In genomic region chr14:22850944-22851790, GRCh38 we compare ENCODE assay signal across 8 cellular contexts. TPM values are rescaled to one million over a fixed set of nuclear protein-coding genes. Genes with fewer than 3 reads are reported as not detected.
A peak's percentile ranks its signal among the peaks of the same experiment; 100 is the strongest.
DNase-seq lines count a peak whose midpoint lies in the region; ATAC-seq, FAIRE-seq and TF ChIP-seq lines count a peak whose summit lies in the region.

No MANE protein-coding gene starts in this region.

- peak; percentile 63 for DNase-seq in H54 (ENCODE audit: insufficient read length, low spot score)
- peak; percentile 38 for DNase-seq in T1000 (lab: John Stamatoyannopoulos, UW)
- peak; percentile 95 for DNase-seq in fibroblast of pulmonary artery (ENCODE audit: low read depth)
- peak; percentile 94 for DNase-seq in osteoblast (ENCODE audit: insufficient read length, low spot score, missing footprints)
- DNase-seq in NCI-H2081 (lab: John Stamatoyannopoulos, UW), result no peak
- no peak for DNase-seq in NCI-H748 (lab: John Stamatoyannopoulos, UW; ENCODE audit: unreplicated experiment)
- DNase-seq in erythroblast (lab: John Stamatoyannopoulos, UW), result no peak

- H3K4me1 ChIP-seq in osteoblast (ENCODE audit: insufficient read depth, low read length), result peaks cover 68% of the 10 kb centered on the region

- TF ChIP-seq CTCF in fibroblast of pulmonary artery (IDR thresholded peaks at IDR 0.05; ENCODE audit: low read length, missing control alignments) (no peak), osteoblast (IDR thresholded peaks at IDR 0.05; ENCODE audit: extremely low read depth, low read depth, low read length) (no peak)

- no peaks in the 10 kb centered on the region for H3K27me3 ChIP-seq in osteoblast (ENCODE audit: insufficient read depth, low read length)

- no peaks in the 10 kb centered on the region for H3K9me3 ChIP-seq in osteoblast (ENCODE audit: low read depth, low read length)

- no peaks in the 10 kb centered on the region for H4K20me1 ChIP-seq in osteoblast (ENCODE audit: insufficient read depth, low read length)

- H2AFZ ChIP-seq in osteoblast (ENCODE audit: low read length), result peak overlapping the region; percentile 6

- peak overlapping the region; percentile 100 for H3K27ac ChIP-seq in osteoblast (ENCODE audit: low read depth, low read length)

- ATAC-seq in HG02759 (IDR thresholded peaks at IDR 0.05; ENCODE audit: unreplicated experiment), result no peak

- peak overlapping the region; percentile 19 for H3K4me3 ChIP-seq in fibroblast of pulmonary artery (replicated peaks; ENCODE audit: low read depth, low read length)
- H3K4me3 ChIP-seq in osteoblast (ENCODE audit: insufficient read depth, low read length), result peak overlapping the region; percentile 53

- H3K79me2 ChIP-seq in osteoblast (ENCODE audit: insufficient read depth, low read length), result peaks cover 12% of the 10 kb centered on the region

- FAIRE-seq in H54 (lab: Jason Lieb, UNC), result peak; percentile 60

- TF ChIP-seq POLR2A in H54 (IDR thresholded peaks at IDR 0.05; ENCODE audit: low read depth, low read length) (0 out of 2 replicates have a peak, but pooled peaks have one; percentile 10), erythroblast (IDR thresholded peaks at IDR 0.05; ENCODE audit: low read length) (no peak)

- peaks cover 11% of the 10 kb centered on the region for H3K36me3 ChIP-seq in osteoblast (ENCODE audit: insufficient read depth, low read length)

- H3K4me2 ChIP-seq in osteoblast (ENCODE audit: insufficient read depth, low read length), result peak overlapping the region; percentile 78

RNA-seq across cellular contexts. Expression of gene MMP14, which starts 14.8 kb away (rescaled TPM):
- total RNA-seq in osteoblast, result 580 and 649 TPM in 2 replicates

RNA-seq across cellular contexts. Expression of gene LRP10, which starts 20.4 kb away (rescaled TPM):
- 147 and 164 TPM in 2 replicates for total RNA-seq in osteoblast

RNA-seq across cellular contexts. Expression of gene MRPL52, which starts 21.5 kb away (rescaled TPM):
- total RNA-seq in osteoblast, result 20.3 and 31.5 TPM in 2 replicates

RNA-seq across cellular contexts. Expression of gene REM2, which starts 31.9 kb away (rescaled TPM):
- total RNA-seq in osteoblast, result 0.29 and 0.36 TPM in 2 replicates

RNA-seq across cellular contexts. Expression of gene SLC7A7, which starts 35.9 kb away (rescaled TPM):
- 4.3 and 4.7 TPM in 2 replicates for total RNA-seq in osteoblast

Comparison
In these comparisons a context has a peak if more than half of its experiments do, and no peak if none do; other contexts are left out.
1. DNase-seq: peak in H54 (single experiment), T1000 (single experiment), fibroblast of pulmonary artery (single experiment) and osteoblast (single experiment); none in NCI-H2081 (0 of 2), NCI-H748 (single experiment) and erythroblast (0 of 2).